In genomic region chr21:17089121-17089520, GRCh38 we compare ENCODE assay signal across 22 cellular contexts.
DNase-seq lines count a peak whose midpoint lies in the region; ATAC-seq and TF ChIP-seq lines count a peak whose summit lies in the region.
"Had no signal": no experiment of that assay in that cellular context is flagged by ENCODE, and none has a peak within 500 bp of the region (broad histone marks: within the 10 kb centered on the region; RNA-seq: fewer than 3 reads in every experiment).

No MANE protein-coding gene starts in this region.

- H3K4me3 ChIP-seq in astrocyte of the spinal cord (ENCODE audit: low read depth, low read length) (no peak overlapping the region), hepatocyte (no peak overlapping the region), gastrocnemius medialis (no peak overlapping the region)
- H3K4me3 ChIP-seq: ascending aorta, Peyer's patch, SK-N-MC, thyroid gland had no signal

- peak overlapping the region; percentile 75 for H3K27ac ChIP-seq in hepatocyte
- no peak overlapping the region for H3K27ac ChIP-seq in gastrocnemius medialis
- H3K27ac ChIP-seq: ascending aorta, Peyer's patch, SK-N-MC, thyroid gland had no signal

- ATAC-seq in gastrocnemius medialis: no peak
- ATAC-seq: activated CD8-positive, alpha-beta T cell treated with anti-CD3 and anti-CD28 coated beads, Interleukin-2, amount 10 ng/mL, durations not matched to agents 7 days and 5 days; left ventricle myocardium superior; right cardiac atrium had no signal

- 54% methylated on average over 1 of the region's 1 CpG for WGBS in hepatocyte (ENCODE audit: low lambda C conversion rate, missing lambda C conversion rate)

- no peaks in the 10 kb centered on the region for H3K79me2 ChIP-seq in hepatocyte

- no peaks in the 10 kb centered on the region for H3K27me3 Mint-ChIP-seq in type B pancreatic cell
- H3K27me3 Mint-ChIP-seq: activated B cell treated with CpG ODN at 0.5 μM for 24 hours; activated T-cell treated with anti-CD3 and anti-CD28 coated beads, Interleukin-2, amount 50 U/mL, for 24 hours had no signal

- no peaks in the 10 kb centered on the region for H3K9me3 ChIP-seq in hepatocyte (ENCODE audit: low read depth)
- no peaks in the 10 kb centered on the region for H3K9me3 ChIP-seq in gastrocnemius medialis
- H3K9me3 ChIP-seq: ascending aorta, Peyer's patch, thyroid gland had no signal

- TF ChIP-seq POLR2A in gastrocnemius medialis (IDR thresholded peaks at IDR 0.05): no peak

- H3K4me1 ChIP-seq in hepatocyte (ENCODE audit: insufficient read depth): peaks cover 15% of the 10 kb centered on the region
- no peaks in the 10 kb centered on the region for H3K4me1 ChIP-seq in gastrocnemius medialis
- H3K4me1 ChIP-seq: ascending aorta, Peyer's patch, thyroid gland had no signal

- no peaks in the 10 kb centered on the region for H3K9me2 ChIP-seq in hepatocyte (replicated peaks; ENCODE audit: insufficient read depth)

- H3K36me3 ChIP-seq in hepatocyte (replicated peaks; ENCODE audit: insufficient read depth, low read depth): no peaks in the 10 kb centered on the region
- no peaks in the 10 kb centered on the region for H3K36me3 ChIP-seq in gastrocnemius medialis
- H3K36me3 ChIP-seq: ascending aorta, Peyer's patch, thyroid gland had no signal

- in situ Hi-C loops in astrocyte of the spinal cord (cut with HindIII; ENCODE audit: low sequenced_read_pairs): no loop called here
- in situ Hi-C loops in gastrocnemius medialis (cut with MboI; ENCODE audit: low sequenced_read_pairs in 4 of 4): no loop called here

- H3K27ac Mint-ChIP-seq in type B pancreatic cell: peak overlapping the region; percentile 42
- H3K27ac Mint-ChIP-seq: activated B cell treated with CpG ODN at 0.5 μM for 24 hours; activated CD8-positive, alpha-beta T cell treated with anti-CD3 and anti-CD28 coated beads, Interleukin-2, amount 10 ng/mL, durations not matched to agents 7 days and 5 days; activated T-cell treated with anti-CD3 and anti-CD28 coated beads, Interleukin-2, amount 50 U/mL, for 24 hours had no signal

- H3K4me1 Mint-ChIP-seq in type B pancreatic cell (ENCODE audit: unreplicated experiment): peaks cover 10% of the 10 kb centered on the region
- H3K4me1 Mint-ChIP-seq: activated B cell treated with CpG ODN at 0.5 μM for 24 hours had no signal

- DNase-seq in NCI-H1048 (lab: John Stamatoyannopoulos, UW) (peak; percentile 3), astrocyte of the spinal cord (ENCODE audit: low read depth, low spot score) (peak; percentile 65), hepatocyte (ENCODE audit: low spot score) (peak; percentile 28), type B pancreatic cell (ENCODE audit: extremely low spot score, unreplicated experiment) (no peak), gastrocnemius medialis (no peak), GM19240 (ENCODE audit: insufficient read length, low spot score) (no peak), NCI-H187 treated with DMSO at 0.1 percent for 48 hours (lab: John Stamatoyannopoulos, UW) (no peak)
- DNase-seq: activated B cell treated with CpG ODN at 0.5 μM for 24 hours; activated CD8-positive, alpha-beta T cell treated with anti-CD3 and anti-CD28 coated beads, Interleukin-2, amount 10 ng/mL, durations not matched to agents 7 days and 5 days; activated naive CD4-positive, alpha-beta T cell treated with anti-CD3 and anti-CD28 coated beads, Interleukin-2, amount 50 U/mL, for 16 hours; activated T-cell treated with anti-CD3 and anti-CD28 coated beads, Interleukin-2, amount 50 U/mL, for 24 hours; AML-193; Kasumi-1; left ventricle myocardium superior; NCI-H1436; NCI-H226; nucleus accumbens; Peyer's patch; right cardiac atrium; thyroid gland had no signal

- TF ChIP-seq CTCF in astrocyte of the spinal cord (IDR thresholded peaks at IDR 0.05; ENCODE audit: low read depth, low read length) (no peak), hepatocyte (IDR thresholded peaks at IDR 0.05; ENCODE audit: poor library complexity) (no peak), type B pancreatic cell (conservative IDR thresholded peaks at IDR 0.05) (no peak), gastrocnemius medialis (IDR thresholded peaks at IDR 0.05 in 4 of 5, conservative IDR thresholded peaks at IDR 0.05 in 1 of 5) (no peak)

- H3K27me3 ChIP-seq in hepatocyte: no peaks in the 10 kb centered on the region
- H3K27me3 ChIP-seq in gastrocnemius medialis: no peaks in the 10 kb centered on the region
- H3K27me3 ChIP-seq: ascending aorta, Peyer's patch, thyroid gland had no signal

- no peaks in the 10 kb centered on the region for H3K9me3 Mint-ChIP-seq in type B pancreatic cell

- no peak overlapping the region for H3K4me2 ChIP-seq in hepatocyte

- H4K20me1 ChIP-seq in hepatocyte (ENCODE audit: insufficient read depth, poor library complexity, severe bottlenecking): no peaks in the 10 kb centered on the region

- no peaks in the 10 kb centered on the region for H3K36me3 Mint-ChIP-seq in type B pancreatic cell

- peak overlapping the region; percentile 41 for H3K4me3 Mint-ChIP-seq in type B pancreatic cell
- H3K4me3 Mint-ChIP-seq: activated B cell treated with CpG ODN at 0.5 μM for 24 hours; activated CD8-positive, alpha-beta T cell treated with anti-CD3 and anti-CD28 coated beads, Interleukin-2, amount 10 ng/mL, durations not matched to agents 7 days and 5 days; activated T-cell treated with anti-CD3 and anti-CD28 coated beads, Interleukin-2, amount 50 U/mL, for 24 hours had no signal

- intact Hi-C loops in gastrocnemius medialis (cut with DNase I; ENCODE audit: low total_unique reads): no loop called here

- no peak overlapping the region for H2AFZ ChIP-seq in hepatocyte

Comparison
In these comparisons a context has a peak if more than half of its experiments do, and no peak if none do; other contexts are left out.
1. DNase-seq: peak in NCI-H1048 (single experiment), astrocyte of the spinal cord (single experiment) and hepatocyte (single experiment); none in type B pancreatic cell (single experiment), gastrocnemius medialis (0 of 2), GM19240 (single experiment) and NCI-H187 treated with DMSO at 0.1 percent for 48 hours (single experiment).